In the genomic region with DNA sequence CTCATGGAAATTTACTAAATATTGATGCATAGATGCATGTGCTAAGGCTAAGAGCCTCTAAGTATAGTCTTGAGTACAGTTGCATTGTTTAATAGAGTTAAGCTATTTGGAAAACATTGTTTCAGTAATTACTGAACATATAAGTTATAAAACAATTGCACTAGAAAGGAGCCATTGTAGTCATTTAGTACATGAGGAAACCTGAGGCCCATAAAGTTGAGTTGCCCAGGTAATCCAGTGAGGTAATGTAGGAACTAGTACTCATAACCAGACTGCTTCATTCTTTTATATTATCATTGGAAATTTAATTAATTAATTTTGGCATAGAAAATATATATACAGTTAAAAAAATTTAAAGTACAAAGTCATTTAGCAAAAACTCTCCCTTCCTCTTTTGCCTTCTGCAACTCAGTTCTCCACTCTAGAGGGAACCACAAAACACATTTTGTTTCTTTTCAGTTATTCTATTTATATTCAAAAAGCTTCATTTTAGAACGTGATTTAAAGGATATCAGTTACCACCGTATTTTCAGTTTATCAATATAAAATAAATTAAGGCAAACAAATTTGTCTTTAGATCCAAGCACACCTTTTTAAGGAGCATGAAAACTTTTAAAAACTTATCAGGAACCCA, we compare ENCODE assay signal across 25 cellular contexts. TPM values are rescaled to one million over a fixed set of nuclear protein-coding genes. Genes with fewer than 3 reads are reported as not detected.
DNase-seq lines count a peak whose midpoint lies in the region; ATAC-seq and TF ChIP-seq lines count a peak whose summit lies in the region.
"Had no signal": no experiment of that assay in that cellular context is flagged by ENCODE, and none has a peak within 500 bp of the region (broad histone marks: within the 10 kb centered on the region; RNA-seq: fewer than 3 reads in every experiment).

No MANE protein-coding gene starts in this region.

- no peaks in the 10 kb centered on the region for H3K9me3 Mint-ChIP-seq in activated T-helper 2 cell treated with anti-CD3 and anti-CD28 coated beads, Interferon-gamma antibody, Interleukin-2, Interleukin-4, amounts not matched to agents 10 μg/mL and 5 μg/mL and 100 μg/mL, durations not matched to agents 14 hours and 24 hours and 36 hours
- H3K9me3 Mint-ChIP-seq: CD4-positive, alpha-beta memory T cell; nephron had no signal

- no peaks in the 10 kb centered on the region for H3K27me3 Mint-ChIP-seq in activated T-helper 2 cell treated with anti-CD3 and anti-CD28 coated beads, Interferon-gamma antibody, Interleukin-2, Interleukin-4, amounts not matched to agents 10 μg/mL and 5 μg/mL and 100 μg/mL, durations not matched to agents 14 hours and 24 hours and 36 hours (ENCODE audit: low read depth)
- H3K27me3 Mint-ChIP-seq: CD4-positive, alpha-beta memory T cell had no signal

- 0 out of 2 replicates have a peak, but pooled peaks cover 5% of the 10 kb centered on the region for H3K79me2 ChIP-seq in OCI-LY1 (ENCODE audit: insufficient read depth, low read length)

- no peak for TF ChIP-seq CTCF in OCI-LY1 (IDR thresholded peaks at IDR 0.05; ENCODE audit: low read length)

- H3K9me3 ChIP-seq in OCI-LY1 (ENCODE audit: low read length): no peaks in the 10 kb centered on the region
- H3K9me3 ChIP-seq: adrenal gland, gastrocnemius medialis, HAP-1, SK-N-SH, stomach, upper lobe of left lung had no signal

- peaks cover 62% of the 10 kb centered on the region for H3K36me3 ChIP-seq in OCI-LY1 (ENCODE audit: insufficient read depth, low read length)
- H3K36me3 ChIP-seq: adrenal gland had no signal

- H2AFZ ChIP-seq in OCI-LY1 (ENCODE audit: low read length): no peak overlapping the region

- H3K4me2 ChIP-seq in OCI-LY1 (ENCODE audit: low read length): peak overlapping the region; percentile 14; the same call in 1 of the 2 replicates
- H3K4me2 ChIP-seq: SK-N-SH had no signal

- H3K27me3 ChIP-seq in OCI-LY1 (ENCODE audit: insufficient read depth, low read length): no peaks in the 10 kb centered on the region
- H3K27me3 ChIP-seq: adrenal gland, dorsolateral prefrontal cortex, gastrocnemius medialis, stomach, upper lobe of left lung had no signal

- in situ Hi-C loops in G401 (cut with HindIII; ENCODE audit: low sequenced_read_pairs): no loop called here

- H3K9ac ChIP-seq in OCI-LY1 (ENCODE audit: low read length): no peak overlapping the region
- H3K9ac ChIP-seq: SK-N-SH had no signal

- H3K4me1 Mint-ChIP-seq in activated T-helper 2 cell treated with anti-CD3 and anti-CD28 coated beads, Interferon-gamma antibody, Interleukin-2, Interleukin-4, amounts not matched to agents 10 μg/mL and 5 μg/mL and 100 μg/mL, durations not matched to agents 14 hours and 24 hours and 36 hours (ENCODE audit: low read depth): peaks cover 38% of the 10 kb centered on the region
- H3K4me1 Mint-ChIP-seq: nephron had no signal

- peaks cover 55% of the 10 kb centered on the region for H3K4me1 ChIP-seq in OCI-LY1 (ENCODE audit: insufficient read depth, low read length, severe bottlenecking)
- H3K4me1 ChIP-seq: gastrocnemius medialis, stomach, upper lobe of left lung had no signal

- no peak overlapping the region for H3K4me3 ChIP-seq in OCI-LY1 (ENCODE audit: low read depth, low read length, poor library complexity, severe bottlenecking)
- H3K4me3 ChIP-seq: adrenal gland, dorsolateral prefrontal cortex, gastrocnemius medialis, HAP-1, stomach, upper lobe of left lung had no signal

- no peaks in the 10 kb centered on the region for H4K20me1 ChIP-seq in OCI-LY1 (ENCODE audit: insufficient read depth, low read length)

- no peaks in the 10 kb centered on the region for H3K9me2 ChIP-seq in OCI-LY1 (ENCODE audit: low read depth, low read length)
- H3K9me2 ChIP-seq: SK-N-SH had no signal

- no peak overlapping the region for H3K27ac Mint-ChIP-seq in activated T-helper 2 cell treated with anti-CD3 and anti-CD28 coated beads, Interferon-gamma antibody, Interleukin-2, Interleukin-4, amounts not matched to agents 10 μg/mL and 5 μg/mL and 100 μg/mL, durations not matched to agents 14 hours and 24 hours and 36 hours
- H3K27ac Mint-ChIP-seq: nephron had no signal

- no peaks in the 10 kb centered on the region for H3F3A ChIP-seq in OCI-LY1 (ENCODE audit: insufficient read depth, low read length)

- peaks cover 46% of the 10 kb centered on the region for H3K36me3 Mint-ChIP-seq in activated T-helper 2 cell treated with anti-CD3 and anti-CD28 coated beads, Interferon-gamma antibody, Interleukin-2, Interleukin-4, amounts not matched to agents 10 μg/mL and 5 μg/mL and 100 μg/mL, durations not matched to agents 14 hours and 24 hours and 36 hours (ENCODE audit: low read depth)

- H3K27ac ChIP-seq in OCI-LY1 (ENCODE audit: low read depth, low read length, poor library complexity, severe bottlenecking): peak overlapping the region; percentile 58
- H3K27ac ChIP-seq: adrenal gland, dorsolateral prefrontal cortex, gastrocnemius medialis, stomach, upper lobe of left lung had no signal

- DNase-seq in HK-2 (ENCODE audit: unreplicated experiment) (no peak), G401 (ENCODE audit: low spot score) (no peak), NCI-H82 (lab: John Stamatoyannopoulos, UW) (no peak)
- no peak for DNase-seq in activated T-helper 2 cell treated with anti-CD3 and anti-CD28 coated beads, Interferon-gamma antibody, Interleukin-2, Interleukin-4, amounts not matched to agents 10 μg/mL and 5 μg/mL and 100 μg/mL, durations not matched to agents 14 hours and 24 hours and 36 hours (ENCODE audit: low spot score)
- DNase-seq: activated CD4-positive, alpha-beta T cell treated with anti-CD3 and anti-CD28 coated beads for 1 hour; adrenal gland; CD4-positive, alpha-beta memory T cell; dorsolateral prefrontal cortex; gastrocnemius medialis; left cardiac atrium; NCI-H1092 treated with DMSO at 0.1 percent for 48 hours; NCI-H2107; NCI-H526; posterior cingulate gyrus; SK-N-SH; stomach; T1000; upper lobe of left lung had no signal

- intact Hi-C loops in activated T-helper 2 cell treated with anti-CD3 and anti-CD28 coated beads, Interferon-gamma antibody, Interleukin-2, Interleukin-4, amounts not matched to agents 10 μg/mL and 5 μg/mL and 100 μg/mL, durations not matched to agents 14 hours and 24 hours and 36 hours (cut with micrococcal nuclease): loop anchor here (10.0 kb wide), 1 partner anchor 143 kb away; no protein-coding TSS in a partner anchor

- H3K4me3 Mint-ChIP-seq in activated T-helper 2 cell treated with anti-CD3 and anti-CD28 coated beads, Interferon-gamma antibody, Interleukin-2, Interleukin-4, amounts not matched to agents 10 μg/mL and 5 μg/mL and 100 μg/mL, durations not matched to agents 14 hours and 24 hours and 36 hours (ENCODE audit: low read depth): no peak overlapping the region
- H3K4me3 Mint-ChIP-seq: CD4-positive, alpha-beta memory T cell; nephron had no signal

- peak; percentile 23 for ATAC-seq in GM18499 (IDR thresholded peaks at IDR 0.05; ENCODE audit: insufficient read depth, unreplicated experiment)
- peak; percentile 33 for ATAC-seq in GM21381 (IDR thresholded peaks at IDR 0.05; ENCODE audit: unreplicated experiment)
- ATAC-seq in HG03066 (IDR thresholded peaks at IDR 0.05; ENCODE audit: low read depth, unreplicated experiment): peak; percentile 28
- ATAC-seq: gastrocnemius medialis, left cardiac atrium had no signal

RNA-seq across cellular contexts. Expression of gene TBR1, which starts 27.8 kb away (rescaled TPM):
- 0.02 TPM in 1 of 2 replicates, not detected in the other for total RNA-seq in activated T-helper 2 cell treated with anti-CD3 and anti-CD28 coated beads, Interferon-gamma antibody, Interleukin-2, Interleukin-4, amounts not matched to agents 10 μg/mL and 5 μg/mL and 100 μg/mL, durations not matched to agents 14 hours and 24 hours and 36 hours
- total RNA-seq in G401 (2014; rRNA removed; shearing (Covaris generic)): not detected in 2 replicates
- total RNA-seq: CD4-positive, alpha-beta memory T cell; gastrocnemius medialis; left cardiac atrium; mesenteric fat pad; stomach; upper lobe of left lung had no signal
